Comparison of ENCODE assay signal across 2 cellular contexts in genomic region chr20:17765017-17765416, GRCh38.
TF ChIP-seq lines count a peak whose summit lies in the region.

No MANE protein-coding gene starts in this region.

TF ChIP-seq in H1, 55 proteins besides CTCF, POLR2A, EP300 and RAD21:
- TF ChIP-seq ZNF274 (IDR thresholded peaks at IDR 0.05; ENCODE audit: borderline replicate concordance, extremely low read depth, low read length) (no peak), JUND (IDR thresholded peaks at IDR 0.05; ENCODE audit: low read length) (no peak), SIX5 (IDR thresholded peaks at IDR 0.05; ENCODE audit: low read depth, low read length) (no peak), USF2 (IDR thresholded peaks at IDR 0.05; ENCODE audit: low read length) (no peak), SUZ12 (IDR thresholded peaks at IDR 0.05; ENCODE audit: low read length) (no peak), ASH2L (IDR thresholded peaks at IDR 0.05; ENCODE audit: low read length) (no peak), SP1 (IDR thresholded peaks at IDR 0.05; ENCODE audit: low read depth, low read length) (no peak), RBBP5 (IDR thresholded peaks at IDR 0.05; ENCODE audit: borderline replicate concordance, low read depth, low read length) (no peak), POLR2AphosphoS5 (IDR thresholded peaks at IDR 0.05; ENCODE audit: low read depth, low read length) (no peak), TEAD4 (IDR thresholded peaks at IDR 0.05; ENCODE audit: low read depth, low read length) (no peak), BACH1 (IDR thresholded peaks at IDR 0.05; ENCODE audit: low read length) (no peak), HDAC2 (IDR thresholded peaks at IDR 0.05; ENCODE audit: borderline replicate concordance in 1 of 2, low read depth in 2 of 2, low read length in 2 of 2) (no peak)

TF ChIP-seq in WTC11, 78 proteins besides CTCF, POLR2A, EP300 and RAD21:
- TF ChIP-seq STAT6 (CRISPR knock-in tag; conservative IDR thresholded peaks at IDR 0.05; ENCODE audit: low read depth): no peak
- TF ChIP-seq ZNF263 (CRISPR knock-in tag; IDR thresholded peaks at IDR 0.05; ENCODE audit: low read depth): no peak
- no peak for TF ChIP-seq SOX15 (CRISPR knock-in tag; IDR thresholded peaks at IDR 0.05)
- TF ChIP-seq TEAD1 (CRISPR knock-in tag; IDR thresholded peaks at IDR 0.05): no peak
- TF ChIP-seq JUN (CRISPR knock-in tag; IDR thresholded peaks at IDR 0.05): no peak
